14 cellular contexts compared by ENCODE assay signal in genomic region chr2:43005975-43006833, GRCh38.
DNase-seq lines count a peak whose midpoint lies in the region; ATAC-seq and TF ChIP-seq lines count a peak whose summit lies in the region.
"Had no signal": no experiment of that assay in that cellular context is flagged by ENCODE, and none has a peak within 500 bp of the region (broad histone marks: within the 10 kb centered on the region; RNA-seq: fewer than 3 reads in every experiment).

No MANE protein-coding gene starts in this region.

- H3K27me3 Mint-ChIP-seq in activated naive CD8-positive, alpha-beta T cell treated with anti-CD3 and anti-CD28 coated beads, Interleukin-2, amount 10 ng/mL, durations not matched to agents 7 days and 5 days: peaks cover 3% of the 10 kb centered on the region
- no peaks in the 10 kb centered on the region for H3K27me3 Mint-ChIP-seq in activated naive CD8-positive, alpha-beta T cell treated with anti-CD3 and anti-CD28 coated beads for 36 hours
- peaks cover 23% of the 10 kb centered on the region for H3K27me3 Mint-ChIP-seq in neural progenitor cell (ENCODE audit: insufficient read depth, low read depth)
- no peaks in the 10 kb centered on the region for H3K27me3 Mint-ChIP-seq in type B pancreatic cell
- H3K27me3 Mint-ChIP-seq in activated CD4-positive, alpha-beta memory T cell treated with anti-CD3 and anti-CD28 coated beads, Interleukin-2, amount 10 ng/mL, durations not matched to agents 7 days and 5 days: no peaks in the 10 kb centered on the region

- POLR2A ChIA-PET in activated naive CD8-positive, alpha-beta T cell treated with anti-CD3 and anti-CD28 coated beads, Interleukin-2, amount 10 ng/mL, durations not matched to agents 7 days and 5 days (lab: Charles Lee): no interaction called here
- POLR2A ChIA-PET in activated CD4-positive, alpha-beta memory T cell treated with anti-CD3 and anti-CD28 coated beads, Interleukin-2, amount 10 ng/mL, durations not matched to agents 7 days and 5 days (lab: Charles Lee): no interaction called here

- no peak overlapping the region for H2AFZ ChIP-seq in hepatocyte
- no peak overlapping the region for H2AFZ ChIP-seq in neural progenitor cell (replicated peaks)

- H3K27ac ChIP-seq in hepatocyte: peak overlapping the region; percentile 95
- no peak overlapping the region for H3K27ac ChIP-seq in neural progenitor cell
- H3K27ac ChIP-seq: epithelial cell of prostate, uterus had no signal

- no peak for ATAC-seq in activated naive CD8-positive, alpha-beta T cell treated with anti-CD3 and anti-CD28 coated beads, Interleukin-2, amount 10 ng/mL, durations not matched to agents 7 days and 5 days (ENCODE audit: low read depth)
- ATAC-seq: CD8-positive, alpha-beta T cell; Panc1 had no signal

- TF ChIP-seq CTCF in hepatocyte (IDR thresholded peaks at IDR 0.05; ENCODE audit: poor library complexity) (no peak), neural progenitor cell (IDR thresholded peaks at IDR 0.05) (no peak), type B pancreatic cell (conservative IDR thresholded peaks at IDR 0.05) (no peak)

- DNase-seq in activated naive CD8-positive, alpha-beta T cell treated with anti-CD3 and anti-CD28 coated beads, Interleukin-2, amount 10 ng/mL, durations not matched to agents 7 days and 5 days: peak; percentile 18
- no peak for DNase-seq in activated naive CD8-positive, alpha-beta T cell treated with anti-CD3 and anti-CD28 coated beads for 36 hours
- DNase-seq in hepatocyte (ENCODE audit: low spot score): no peak
- DNase-seq in neural progenitor cell (ENCODE audit: low spot score): no peak
- DNase-seq in type B pancreatic cell (ENCODE audit: extremely low spot score, unreplicated experiment): no peak
- DNase-seq in MG63: no peak
- no peak for DNase-seq in stimulated activated CD4-positive, alpha-beta T cell treated with anti-CD3 and anti-CD28 coated beads, Interleukin-2, amount 100 ng/mL, for 24 hours
- DNase-seq in activated CD4-positive, alpha-beta memory T cell treated with anti-CD3 and anti-CD28 coated beads, Interleukin-2, amount 10 ng/mL, durations not matched to agents 7 days and 5 days: no peak
- DNase-seq: activated CD8-positive, alpha-beta memory T cell treated with anti-CD3 and anti-CD28 coated beads for 24 hours; CD8-positive, alpha-beta T cell had no signal

- peaks cover 11% of the 10 kb centered on the region for H3K4me1 Mint-ChIP-seq in activated naive CD8-positive, alpha-beta T cell treated with anti-CD3 and anti-CD28 coated beads, Interleukin-2, amount 10 ng/mL, durations not matched to agents 7 days and 5 days
- H3K4me1 Mint-ChIP-seq in activated naive CD8-positive, alpha-beta T cell treated with anti-CD3 and anti-CD28 coated beads for 36 hours: peaks cover 11% of the 10 kb centered on the region
- H3K4me1 Mint-ChIP-seq in neural progenitor cell: peaks cover 18% of the 10 kb centered on the region
- H3K4me1 Mint-ChIP-seq in type B pancreatic cell (ENCODE audit: unreplicated experiment): peaks cover 44% of the 10 kb centered on the region
- H3K4me1 Mint-ChIP-seq in activated CD4-positive, alpha-beta memory T cell treated with anti-CD3 and anti-CD28 coated beads, Interleukin-2, amount 10 ng/mL, durations not matched to agents 7 days and 5 days: peaks cover 1% of the 10 kb centered on the region

- H3K79me2 ChIP-seq in hepatocyte: no peaks in the 10 kb centered on the region
- no peaks in the 10 kb centered on the region for H3K79me2 ChIP-seq in neural progenitor cell (ENCODE audit: low read depth)

- no peaks in the 10 kb centered on the region for H4K20me1 ChIP-seq in hepatocyte (ENCODE audit: insufficient read depth, poor library complexity, severe bottlenecking)
- no peaks in the 10 kb centered on the region for H4K20me1 ChIP-seq in neural progenitor cell (ENCODE audit: low read depth)

- H3K4me3 ChIP-seq in hepatocyte (no peak overlapping the region), neural progenitor cell (no peak overlapping the region), MG63 (no peak overlapping the region)
- H3K4me3 ChIP-seq: lung, uterus had no signal

- H3K27ac Mint-ChIP-seq in activated naive CD8-positive, alpha-beta T cell treated with anti-CD3 and anti-CD28 coated beads, Interleukin-2, amount 10 ng/mL, durations not matched to agents 7 days and 5 days: peak overlapping the region; percentile 26
- no peak overlapping the region for H3K27ac Mint-ChIP-seq in activated naive CD8-positive, alpha-beta T cell treated with anti-CD3 and anti-CD28 coated beads for 36 hours
- H3K27ac Mint-ChIP-seq in neural progenitor cell: peak overlapping the region; percentile 3
- peak overlapping the region; percentile 60 for H3K27ac Mint-ChIP-seq in type B pancreatic cell
- no peak overlapping the region for H3K27ac Mint-ChIP-seq in activated CD4-positive, alpha-beta memory T cell treated with anti-CD3 and anti-CD28 coated beads, Interleukin-2, amount 10 ng/mL, durations not matched to agents 7 days and 5 days
- H3K27ac Mint-ChIP-seq: CD8-positive, alpha-beta T cell had no signal

- CTCF ChIA-PET in activated CD4-positive, alpha-beta memory T cell treated with anti-CD3 and anti-CD28 coated beads, Interleukin-2, amount 10 ng/mL, durations not matched to agents 7 days and 5 days (lab: Charles Lee): no interaction called here

- H3K9me3 Mint-ChIP-seq in activated naive CD8-positive, alpha-beta T cell treated with anti-CD3 and anti-CD28 coated beads, Interleukin-2, amount 10 ng/mL, durations not matched to agents 7 days and 5 days: peaks cover 4% of the 10 kb centered on the region
- H3K9me3 Mint-ChIP-seq in activated naive CD8-positive, alpha-beta T cell treated with anti-CD3 and anti-CD28 coated beads for 36 hours: peaks cover 2% of the 10 kb centered on the region
- H3K9me3 Mint-ChIP-seq in neural progenitor cell: peaks cover 9% of the 10 kb centered on the region
- peaks cover 18% of the 10 kb centered on the region for H3K9me3 Mint-ChIP-seq in type B pancreatic cell
- peaks cover 2% of the 10 kb centered on the region for H3K9me3 Mint-ChIP-seq in activated CD4-positive, alpha-beta memory T cell treated with anti-CD3 and anti-CD28 coated beads, Interleukin-2, amount 10 ng/mL, durations not matched to agents 7 days and 5 days

- H3K9me2 ChIP-seq in hepatocyte (replicated peaks; ENCODE audit: insufficient read depth): no peaks in the 10 kb centered on the region

- H3K36me3 ChIP-seq in hepatocyte (replicated peaks; ENCODE audit: insufficient read depth, low read depth) (no peaks in the 10 kb centered on the region), neural progenitor cell (no peaks in the 10 kb centered on the region), MG63 (no peaks in the 10 kb centered on the region)
- H3K36me3 ChIP-seq: uterus had no signal

- H3K9me3 ChIP-seq in hepatocyte (ENCODE audit: low read depth) (no peaks in the 10 kb centered on the region), neural progenitor cell (ENCODE audit: low read depth) (no peaks in the 10 kb centered on the region), MG63 (no peaks in the 10 kb centered on the region)
- H3K9me3 ChIP-seq: uterus had no signal

- H3K36me3 Mint-ChIP-seq in activated naive CD8-positive, alpha-beta T cell treated with anti-CD3 and anti-CD28 coated beads, Interleukin-2, amount 10 ng/mL, durations not matched to agents 7 days and 5 days: no peaks in the 10 kb centered on the region
- no peaks in the 10 kb centered on the region for H3K36me3 Mint-ChIP-seq in activated naive CD8-positive, alpha-beta T cell treated with anti-CD3 and anti-CD28 coated beads for 36 hours
- peaks cover 2% of the 10 kb centered on the region for H3K36me3 Mint-ChIP-seq in neural progenitor cell
- peaks cover 8% of the 10 kb centered on the region for H3K36me3 Mint-ChIP-seq in type B pancreatic cell
- peaks cover 3% of the 10 kb centered on the region for H3K36me3 Mint-ChIP-seq in activated CD4-positive, alpha-beta memory T cell treated with anti-CD3 and anti-CD28 coated beads, Interleukin-2, amount 10 ng/mL, durations not matched to agents 7 days and 5 days (ENCODE audit: low read depth)
- H3K36me3 Mint-ChIP-seq: CD8-positive, alpha-beta T cell had no signal

- no peaks in the 10 kb centered on the region for H3K27me3 ChIP-seq in hepatocyte
- H3K27me3 ChIP-seq in neural progenitor cell: no peaks in the 10 kb centered on the region
- H3K27me3 ChIP-seq in MG63: no peaks in the 10 kb centered on the region
- H3K27me3 ChIP-seq: uterus had no signal

- peaks cover 5% of the 10 kb centered on the region for H3F3A ChIP-seq in neural progenitor cell (ENCODE audit: low read depth)

- peaks cover 26% of the 10 kb centered on the region for H3K4me1 ChIP-seq in hepatocyte (ENCODE audit: insufficient read depth)
- H3K4me1 ChIP-seq in neural progenitor cell: peaks cover 21% of the 10 kb centered on the region
- H3K4me1 ChIP-seq: uterus had no signal

- no peak overlapping the region for H3K4me3 Mint-ChIP-seq in activated naive CD8-positive, alpha-beta T cell treated with anti-CD3 and anti-CD28 coated beads, Interleukin-2, amount 10 ng/mL, durations not matched to agents 7 days and 5 days
- no peak overlapping the region for H3K4me3 Mint-ChIP-seq in activated naive CD8-positive, alpha-beta T cell treated with anti-CD3 and anti-CD28 coated beads for 36 hours
- H3K4me3 Mint-ChIP-seq in neural progenitor cell: no peak overlapping the region
- no peak overlapping the region for H3K4me3 Mint-ChIP-seq in type B pancreatic cell
- no peak overlapping the region for H3K4me3 Mint-ChIP-seq in activated CD4-positive, alpha-beta memory T cell treated with anti-CD3 and anti-CD28 coated beads, Interleukin-2, amount 10 ng/mL, durations not matched to agents 7 days and 5 days
- H3K4me3 Mint-ChIP-seq: CD8-positive, alpha-beta T cell had no signal

- WGBS in hepatocyte (ENCODE audit: low lambda C conversion rate, missing lambda C conversion rate): 86% methylated on average over 12 of the region's 13 CpGs

- H3K9ac ChIP-seq in neural progenitor cell: no peak overlapping the region

- H3K4me2 ChIP-seq in hepatocyte (peak overlapping the region; percentile 61), neural progenitor cell (no peak overlapping the region)

Comparison
In these comparisons a context has a peak if more than half of its experiments do, and no peak if none do; other contexts are left out.
1. H3K27ac Mint-ChIP-seq: peak in activated naive CD8-positive, alpha-beta T cell treated with anti-CD3 and anti-CD28 coated beads, Interleukin-2, amount 10 ng/mL, durations not matched to agents 7 days and 5 days (single experiment), neural progenitor cell (single experiment) and type B pancreatic cell (single experiment); none in activated naive CD8-positive, alpha-beta T cell treated with anti-CD3 and anti-CD28 coated beads for 36 hours (single experiment) and activated CD4-positive, alpha-beta memory T cell treated with anti-CD3 and anti-CD28 coated beads, Interleukin-2, amount 10 ng/mL, durations not matched to agents 7 days and 5 days (single experiment).